ENCODE assay signal across 11 cellular contexts in genomic region chr19:50565984-50566903, GRCh38.
A peak's percentile ranks its signal among the peaks of the same experiment; 100 is the strongest.
DNase-seq lines count a peak whose midpoint lies in the region; ATAC-seq and TF ChIP-seq lines count a peak whose summit lies in the region.
"Had no signal": no experiment of that assay in that cellular context is flagged by ENCODE, and none has a peak within 500 bp of the region (broad histone marks: within the 10 kb centered on the region; RNA-seq: fewer than 3 reads in every experiment).

No MANE protein-coding gene starts in this region.

- ATAC-seq in HG02588 (IDR thresholded peaks at IDR 0.05; ENCODE audit: unreplicated experiment), result no peak

- H3K36me3 ChIP-seq in HEK293 (ENCODE audit: control insufficient read depth in 2 of 2, insufficient read depth in 1 of 2, low read length in 2 of 2), result no peaks in the 10 kb centered on the region

- DNase-seq in C1 segment of cervical spinal cord (lab: John Stamatoyannopoulos, UW), result peak in 12 of 14 donors; percentile 11 to 65 (median 42)
- DNase-seq in nucleus accumbens (lab: John Stamatoyannopoulos, UW), result peak in 47 of 56 donors; percentile 11 to 85 (median 57)
- no peak for DNase-seq in AML-193 (lab: John Stamatoyannopoulos, UW)
- DNase-seq in NAMALWA (ENCODE audit: low spot score), result no peak
- DNase-seq in glomerular visceral epithelial cell (ENCODE audit: extremely low spot score), result no peak
- DNase-seq: DMS153; effector memory CD4-positive, alpha-beta T cell; SHP77 had no signal

- H3K4me3 ChIP-seq in HEK293 (ENCODE audit: low read depth, low read length), result no peak overlapping the region

- no peaks in the 10 kb centered on the region for H3K4me1 ChIP-seq in HEK293 (ENCODE audit: control insufficient read depth, insufficient read depth, low read length)

- TF ChIP-seq CTCF in HEK293 (tag by site-specific recombination; IDR thresholded peaks at IDR 0.05), result no peak

- no peaks in the 10 kb centered on the region for H3K9me3 ChIP-seq in HEK293 (ENCODE audit: control insufficient read depth, insufficient read depth, low read depth, low read length)

- POLR2A ChIA-PET in HEK293 (lab: Yijun Ruan, JAX), result interaction anchor here (0.5 to 1.3 kb wide), 2 partner anchors 9 to 72 kb away, joined by 3 to 5 read pairs; no protein-coding TSS in a partner anchor

- H3K27ac ChIP-seq in HEK293 (ENCODE audit: extremely low read depth, low read depth, low read length), result no peak overlapping the region
- peak overlapping the region; percentile 39 for H3K27ac ChIP-seq in cingulate gyrus (ENCODE audit: low read depth, low read length)

- CTCF ChIA-PET in HEK293 (lab: Yijun Ruan, JAX), result interaction anchor here (0.6 to 1.0 kb wide), 4 partner anchors 10 to 926 kb away, joined by 3 to 7 read pairs (median 4); partner anchors contain the start of gene RRAS

TF ChIP-seq in HEK293, 187 proteins besides CTCF, POLR2A, EP300 and RAD21:
- TF ChIP-seq ZBTB10 (tag by site-specific recombination; IDR thresholded peaks at IDR 0.05) (peak; percentile 51; the same call in 1 of the 2 replicates), ZBTB7A (tag by site-specific recombination; IDR thresholded peaks at IDR 0.05; ENCODE audit: low read depth) (no peak), SP2 (tag by site-specific recombination; IDR thresholded peaks at IDR 0.05) (peak; percentile 39), ZFHX2 (tag by site-specific recombination; conservative IDR thresholded peaks at IDR 0.05) (0 out of 2 replicates have a peak, but pooled peaks have one; percentile 14), ZNF513 (tag by site-specific recombination; IDR thresholded peaks at IDR 0.05) (peak; percentile 42), EGR2 (tag by site-specific recombination; IDR thresholded peaks at IDR 0.05; ENCODE audit: low read depth) (peak; percentile 29; the same call in 1 of the 2 replicates), ZNF585B (tag by site-specific recombination; IDR thresholded peaks at IDR 0.05) (no peak), TRIM28 (IDR thresholded peaks at IDR 0.05; ENCODE audit: borderline replicate concordance, low read length) (no peak)

Comparison
In these comparisons a context has a peak if more than half of its experiments do, and no peak if none do; other contexts are left out.
1. DNase-seq: peak in C1 segment of cervical spinal cord (12 of 14) and nucleus accumbens (47 of 56); none in AML-193 (0 of 2), NAMALWA (single experiment) and glomerular visceral epithelial cell (single experiment).